ENCODE assay signal across 1 cellular context in the genomic region with DNA sequence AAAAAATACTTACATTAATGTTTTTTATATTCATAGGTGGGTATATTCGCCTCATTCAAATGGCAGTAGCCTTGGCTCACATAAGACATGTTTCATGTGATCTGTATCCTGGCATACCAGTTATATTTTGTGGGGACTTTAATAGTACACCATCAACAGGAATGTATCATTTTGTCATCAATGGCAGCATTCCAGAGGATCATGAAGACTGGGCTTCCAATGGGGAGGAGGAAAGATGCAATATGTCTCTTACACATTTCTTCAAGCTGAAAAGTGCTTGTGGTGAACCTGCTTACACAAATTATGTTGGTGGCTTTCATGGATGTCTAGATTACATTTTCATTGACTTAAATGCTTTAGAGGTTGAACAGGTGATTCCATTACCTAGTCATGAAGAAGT.
TF ChIP-seq lines count a peak whose summit lies in the region.

No MANE protein-coding gene starts in this region.

TF ChIP-seq in HepG2, 621 proteins besides CTCF, POLR2A, EP300 and RAD21:
- TF ChIP-seq RARG (CRISPR knock-in tag; IDR thresholded peaks at IDR 0.05; ENCODE audit: low read depth) (no peak), SP4 (CRISPR knock-in tag; IDR thresholded peaks at IDR 0.05) (no peak), ZBTB7A (CRISPR knock-in tag; IDR thresholded peaks at IDR 0.05) (no peak), CHD2 (IDR thresholded peaks at IDR 0.05; ENCODE audit: low read depth, low read length) (no peak)
TF ChIP-seq in HepG2: peak in this region for 0.
